Comparison of ENCODE assay signal across 12 cellular contexts in genomic region chr2:195320416-195320973, GRCh38.
DNase-seq lines count a peak whose midpoint lies in the region; ATAC-seq and TF ChIP-seq lines count a peak whose summit lies in the region.
"Had no signal": no experiment of that assay in that cellular context is flagged by ENCODE, and none has a peak within 500 bp of the region (broad histone marks: within the 10 kb centered on the region; RNA-seq: fewer than 3 reads in every experiment).

No MANE protein-coding gene starts in this region.

- CTCF ChIA-PET in SK-N-SH (lab: Yijun Ruan, JAX), result interaction anchor here (1.0 to 2.0 kb wide), 6 partner anchors 10 to 1625 kb away, joined by 3 to 18 read pairs (median 4); no protein-coding TSS in a partner anchor

- H3K23ac ChIP-seq in mesenchymal stem cell (ENCODE audit: low read length in 2 of 2), result no peak overlapping the region

- no peaks in the 10 kb centered on the region for H3K36me3 Mint-ChIP-seq in HFFc6 (ENCODE audit: low read depth)

- TF ChIP-seq RAD21 in SK-N-SH (IDR thresholded peaks at IDR 0.05; ENCODE audit: low read length), result no peak

- H3K27me3 ChIP-seq in SK-N-SH (ENCODE audit: insufficient read depth) (no peaks in the 10 kb centered on the region), mesenchymal stem cell (ENCODE audit: control insufficient read depth in 1 of 2, insufficient read depth in 1 of 2, low read length in 2 of 2) (no peaks in the 10 kb centered on the region)

- H3K9me3 ChIP-seq in SK-N-SH (no peaks in the 10 kb centered on the region), mesenchymal stem cell (ENCODE audit: control insufficient read depth, low read length) (no peaks in the 10 kb centered on the region)
- H3K9me3 ChIP-seq: suprapubic skin had no signal

- WGBS in SK-N-SH (ENCODE audit: low lambda C conversion rate), result 79% methylated on average over 1 of the region's 1 CpG
- no CpG with 5 or more reads among the region's 1 CpG for WGBS in mesenchymal stem cell

- no peak overlapping the region; the same call in 1 of the 2 replicates for H3K4me3 Mint-ChIP-seq in HFFc6

- H3K4me3 ChIP-seq in SK-N-SH (ENCODE audit: low read depth in 2 of 2, low read length in 1 of 2) (no peak overlapping the region), mesenchymal stem cell (ENCODE audit: insufficient read depth in 1 of 2, low read depth in 1 of 2, low read length in 2 of 2) (no peak overlapping the region)
- H3K4me3 ChIP-seq: lung, suprapubic skin had no signal

- TF ChIP-seq CTCF in SK-N-SH (IDR thresholded peaks at IDR 0.05) (no peak), HFFc6 (IDR thresholded peaks at IDR 0.05) (no peak)

- H3K4me2 ChIP-seq in SK-N-SH (no peak overlapping the region), mesenchymal stem cell (ENCODE audit: low read length, poor library complexity, severe bottlenecking) (no peak overlapping the region)

- H2AK5ac ChIP-seq in mesenchymal stem cell (ENCODE audit: low read length, severe bottlenecking), result no peak overlapping the region

- H4K20me1 ChIP-seq in SK-N-SH (ENCODE audit: insufficient read depth), result no peaks in the 10 kb centered on the region

- no peak overlapping the region for H3K18ac ChIP-seq in mesenchymal stem cell (ENCODE audit: low read depth in 1 of 2, low read length in 2 of 2)

- H3K27ac ChIP-seq in SK-N-SH (ENCODE audit: low read depth in 2 of 2, low read length in 1 of 2) (peak overlapping the region in 1 of 2 experiments; percentile 28; a peak in 1 of 4 replicates), mesenchymal stem cell (ENCODE audit: low read length, poor library complexity, severe bottlenecking) (peak overlapping the region; percentile 93)
- H3K27ac ChIP-seq: suprapubic skin had no signal

- no peak overlapping the region for H2BK5ac ChIP-seq in mesenchymal stem cell (ENCODE audit: low read depth, low read length, poor library complexity, severe bottlenecking)

- DNase-seq in SK-N-SH (no peak), HFFc6 (no peak), mesenchymal stem cell (no peak), SKM-1 treated with dmso at 0.1 percent for 144 hours (lab: John Stamatoyannopoulos, UW; ENCODE audit: unreplicated experiment) (no peak), dermis blood vessel endothelial cell (no peak), NCI-H2107 (lab: John Stamatoyannopoulos, UW) (no peak)
- DNase-seq: activated CD4-positive, alpha-beta T cell treated with anti-CD3 and anti-CD28 coated beads for 1 hour; activated naive CD4-positive, alpha-beta T cell treated with Interleukin-2 at 50 U/mL for 16 hours had no signal

- H3F3A ChIP-seq in SK-N-SH (replicated peaks; ENCODE audit: insufficient read depth), result peaks cover 4% of the 10 kb centered on the region

- peaks cover 36% of the 10 kb centered on the region for H3K4me1 Mint-ChIP-seq in HFFc6 (ENCODE audit: low read depth)

- no peak overlapping the region for H2BK120ac ChIP-seq in mesenchymal stem cell (ENCODE audit: low read depth, low read length)

- H2BK15ac ChIP-seq in mesenchymal stem cell (ENCODE audit: low read depth, poor library complexity, severe bottlenecking), result no peak overlapping the region

- H4K91ac ChIP-seq in mesenchymal stem cell (ENCODE audit: low read length), result no peak overlapping the region

- H3K27me3 Mint-ChIP-seq in HFFc6 (ENCODE audit: insufficient read depth), result no peaks in the 10 kb centered on the region

- no peaks in the 10 kb centered on the region for H3K9me3 Mint-ChIP-seq in HFFc6

- POLR2A ChIA-PET in SK-N-SH (lab: Yijun Ruan, JAX), result no interaction called here

- H2AFZ ChIP-seq in SK-N-SH (ENCODE audit: low read depth) (0 out of 2 replicates have a peak overlapping the region, but pooled peaks have one; percentile 45), mesenchymal stem cell (ENCODE audit: low read depth, low read length) (no peak overlapping the region)

- 0 out of 2 replicates have a peak overlapping the region, but pooled peaks have one; percentile 20 for H3K27ac Mint-ChIP-seq in HFFc6

- H3K14ac ChIP-seq in mesenchymal stem cell (ENCODE audit: low read length in 2 of 2), result no peak overlapping the region

- no peak overlapping the region for H3K9ac ChIP-seq in SK-N-SH
- H3K9ac ChIP-seq in mesenchymal stem cell (ENCODE audit: low read length), result no peak overlapping the region

- H3K36me3 ChIP-seq in SK-N-SH (replicated peaks in 1 of 2; ENCODE audit: control insufficient read depth in 1 of 2, insufficient read depth in 2 of 2, low read length in 1 of 2) (no peaks in the 10 kb centered on the region), mesenchymal stem cell (ENCODE audit: control insufficient read depth in 1 of 2, insufficient read depth in 2 of 2, low read depth in 1 of 2, low read length in 2 of 2) (no peaks in the 10 kb centered on the region)
- H3K36me3 ChIP-seq: suprapubic skin had no signal

- ATAC-seq in SK-N-SH treated with all-trans-retinoic acid at 6 μM for 48 hours (no peak), HG03469 (IDR thresholded peaks at IDR 0.05; ENCODE audit: unreplicated experiment) (peak; percentile 75)

- TF ChIP-seq EP300 in SK-N-SH (IDR thresholded peaks at IDR 0.05; ENCODE audit: borderline replicate concordance in 1 of 2, low read depth in 1 of 2, low read length in 1 of 2), result no peak

- H4K8ac ChIP-seq in mesenchymal stem cell (ENCODE audit: low read length), result no peak overlapping the region

- H3K4ac ChIP-seq in mesenchymal stem cell (ENCODE audit: low read depth in 1 of 2, low read length in 2 of 2), result no peak overlapping the region

- no peaks in the 10 kb centered on the region for H3K79me1 ChIP-seq in mesenchymal stem cell (replicated peaks; ENCODE audit: low read length, poor library complexity, severe bottlenecking)

- H3K9me2 ChIP-seq in SK-N-SH, result no peaks in the 10 kb centered on the region

- H3K79me2 ChIP-seq in SK-N-SH (ENCODE audit: insufficient read depth), result no peaks in the 10 kb centered on the region

- H3K4me1 ChIP-seq in SK-N-SH (ENCODE audit: control insufficient read depth in 1 of 2, insufficient read depth in 2 of 2, low read depth in 1 of 2, low read length in 1 of 2) (peaks cover 0 to 20% of the 10 kb centered on the region in 2 experiments; a peak in 2 of 4 replicates), mesenchymal stem cell (ENCODE audit: control insufficient read depth, insufficient read depth, low read depth, low read length) (no peaks in the 10 kb centered on the region)

- H2BK12ac ChIP-seq in mesenchymal stem cell (ENCODE audit: low read length in 2 of 2), result no peak overlapping the region

TF ChIP-seq in SK-N-SH, 30 proteins besides CTCF, POLR2A, EP300 and RAD21 (continues in another document):
- TF ChIP-seq SMC3 (IDR thresholded peaks at IDR 0.05; ENCODE audit: low read depth, low read length) (no peak), TAF1 (IDR thresholded peaks at IDR 0.05; ENCODE audit: borderline replicate concordance, low read depth, low read length) (no peak), FOXM1 (IDR thresholded peaks at IDR 0.05; ENCODE audit: low read depth) (no peak), JUND (IDR thresholded peaks at IDR 0.05) (no peak), MEF2A (IDR thresholded peaks at IDR 0.05; ENCODE audit: borderline replicate concordance, low read depth) (no peak), GATA2 (CRISPR knock-in tag; IDR thresholded peaks at IDR 0.05) (no peak), POLR2AphosphoS5 (IDR thresholded peaks at IDR 0.05; ENCODE audit: low read depth, low read length) (no peak), PBX3 (IDR thresholded peaks at IDR 0.05) (no peak), RCOR1 (IDR thresholded peaks at IDR 0.05; ENCODE audit: low read length) (no peak), SIN3A (IDR thresholded peaks at IDR 0.05; ENCODE audit: borderline replicate concordance, low read depth, low read length) (no peak), RXRA (IDR thresholded peaks at IDR 0.05; ENCODE audit: borderline replicate concordance, low read depth) (no peak), NRF1 (IDR thresholded peaks at IDR 0.05; ENCODE audit: low read depth, low read length) (no peak), ELF1 (IDR thresholded peaks at IDR 0.05) (no peak), YY1 (IDR thresholded peaks at IDR 0.05; ENCODE audit: low read depth) (no peak)

TF ChIP-seq in SK-N-SH treated with all-trans-retinoic acid at 6 μM for 48 hours, 23 proteins besides CTCF, POLR2A, EP300 and RAD21 (continues in another document):
- TF ChIP-seq ARNTL (CRISPR knock-in tag; IDR thresholded peaks at IDR 0.05; ENCODE audit: borderline replicate concordance, low read depth) (no peak), SNAI2 (CRISPR knock-in tag; IDR thresholded peaks at IDR 0.05) (no peak), ZC3H10 (CRISPR knock-in tag; IDR thresholded peaks at IDR 0.05) (no peak), PPARA (CRISPR knock-in tag; IDR thresholded peaks at IDR 0.05; ENCODE audit: borderline replicate concordance) (no peak), PATZ1 (CRISPR knock-in tag; IDR thresholded peaks at IDR 0.05; ENCODE audit: borderline replicate concordance) (no peak), RARB (CRISPR knock-in tag; IDR thresholded peaks at IDR 0.05) (no peak), ZNF565 (CRISPR knock-in tag; conservative IDR thresholded peaks at IDR 0.05; ENCODE audit: low read depth) (no peak), BACH2 (CRISPR knock-in tag; IDR thresholded peaks at IDR 0.05; ENCODE audit: borderline replicate concordance) (no peak), ESRRG (CRISPR knock-in tag; IDR thresholded peaks at IDR 0.05) (no peak), ZNF70 (CRISPR knock-in tag; IDR thresholded peaks at IDR 0.05) (no peak), OSR1 (CRISPR knock-in tag; IDR thresholded peaks at IDR 0.05) (no peak)
